ENCODE assay signal across 12 cellular contexts in genomic region chr2:100980046-100980445, GRCh38. TPM values are rescaled to one million over a fixed set of nuclear protein-coding genes. Genes with fewer than 3 reads are reported as not detected.
DNase-seq lines count a peak whose midpoint lies in the region; ATAC-seq and TF ChIP-seq lines count a peak whose summit lies in the region.
"Had no signal": no experiment of that assay in that cellular context is flagged by ENCODE, and none has a peak within 500 bp of the region (broad histone marks: within the 10 kb centered on the region; RNA-seq: fewer than 3 reads in every experiment).

No MANE protein-coding gene starts in this region.

- ATAC-seq in gastroesophageal sphincter (no peak), sciatic nerve (no peak)

- no peak for TF ChIP-seq CTCF in gastroesophageal sphincter (IDR thresholded peaks at IDR 0.05)
- no peak for TF ChIP-seq CTCF in ovary (IDR thresholded peaks at IDR 0.05)
- no peak for TF ChIP-seq CTCF in coronary artery (IDR thresholded peaks at IDR 0.05)

- H3K9me3 ChIP-seq in gastroesophageal sphincter = no peaks in the 10 kb centered on the region
- no peaks in the 10 kb centered on the region for H3K9me3 ChIP-seq in ovary
- H3K9me3 ChIP-seq: HAP-1 had no signal

- TF ChIP-seq EP300 in gastroesophageal sphincter (IDR thresholded peaks at IDR 0.05) (no peak), ovary (IDR thresholded peaks at IDR 0.05) (no peak)

- intact Hi-C loops in sciatic nerve (cut with DNase I) = no loop called here
- intact Hi-C loops in ovary (cut with DNase I) = loop anchor here (5.0 to 10.0 kb wide), 5 partner anchors 155 to 715 kb away; partner anchors contain the start of gene NPAS2 (in 1 of the 4)

- H3K27ac ChIP-seq in gastroesophageal sphincter = peak overlapping the region in 3 of 4 donors; percentile 35 to 79 (median 59)
- no peak overlapping the region for H3K27ac ChIP-seq in ovary
- no peak overlapping the region for H3K27ac ChIP-seq in coronary artery
- H3K27ac ChIP-seq: 22Rv1 had no signal

- H3K27me3 ChIP-seq in gastroesophageal sphincter (no peaks in the 10 kb centered on the region), ovary (no peaks in the 10 kb centered on the region)

- peaks cover 0 to 56% of the 10 kb centered on the region in 2 donors for H3K36me3 ChIP-seq in gastroesophageal sphincter
- no peaks in the 10 kb centered on the region for H3K36me3 ChIP-seq in ovary
- H3K36me3 ChIP-seq: HAP-1 had no signal

- no peak overlapping the region for H3K4me3 ChIP-seq in gastroesophageal sphincter
- H3K4me3 ChIP-seq in ovary = no peak overlapping the region
- no peak overlapping the region for H3K4me3 ChIP-seq in coronary artery
- H3K4me3 ChIP-seq: HAP-1 had no signal

- 90 to 99% methylated on average over 8 to 11 of the region's 12 CpGs for WGBS in gastroesophageal sphincter (ENCODE audit: low coverage in 1 of 2), 2 donors
- WGBS in ovary, 3 donors = 90 to 96% (median 95%) methylated on average over 12 of the region's 12 CpGs

- H3K4me1 ChIP-seq in gastroesophageal sphincter (peaks cover 0 to 27% (median 0%) of the 10 kb centered on the region in 3 donors), ovary (ENCODE audit: insufficient read depth) (peaks cover 2% of the 10 kb centered on the region)

- TF ChIP-seq POLR2A in gastroesophageal sphincter (IDR thresholded peaks at IDR 0.05) (no peak), ovary (IDR thresholded peaks at IDR 0.05) (no peak)

- peak; percentile 17 for DNase-seq in activated effector memory CD4-positive, alpha-beta T cell treated with anti-CD3 and anti-CD28 coated beads, Interleukin-2, amount 50 U/mL, for 16 hours
- no peak for DNase-seq in activated effector memory CD4-positive, alpha-beta T cell treated with Interleukin-2 at 50 U/mL for 16 hours
- DNase-seq in sciatic nerve (ENCODE audit: low spot score) (peak; percentile 45), ovary (no peak), coronary artery (ENCODE audit: low spot score) (no peak), anterior cingulate cortex (lab: John Stamatoyannopoulos, UW) (no peak)
- DNase-seq: CD4-positive, CD25-positive, alpha-beta regulatory T cell; DMS53; GF-D8 had no signal

RNA-seq across cellular contexts. Expression of gene RPL31, which starts 22.0 kb away (rescaled TPM):
- 1,000 to 10,000 TPM in 3 of 4 donors, 100 to 1,000 TPM in 1; 715 to 2,331 (median 1,488) TPM for total RNA-seq in gastroesophageal sphincter
- 1,183 TPM for total RNA-seq in sciatic nerve
- 1,000 to 10,000 TPM; 2,349 to 3,823 (median 3,072) TPM for total RNA-seq in ovary
- polyA plus RNA-seq in ovary = over 10,000 TPM in 1 of 2 donors, 1,000 to 10,000 TPM in 1; 3,276 to 14,384 TPM

Comparison
In these comparisons a context has a peak if more than half of its experiments do, and no peak if none do; other contexts are left out.
1. DNase-seq: peak in activated effector memory CD4-positive, alpha-beta T cell treated with anti-CD3 and anti-CD28 coated beads, Interleukin-2, amount 50 U/mL, for 16 hours (single experiment) and sciatic nerve (single experiment); none in activated effector memory CD4-positive, alpha-beta T cell treated with Interleukin-2 at 50 U/mL for 16 hours (single experiment), ovary (0 of 5), coronary artery (single experiment) and anterior cingulate cortex (0 of 58).
2. H3K27ac ChIP-seq: peak in gastroesophageal sphincter (3 of 4); none in ovary (0 of 2) and coronary artery (0 of 2).